In genomic region chr5:1061292-1061691, GRCh38 we compare ENCODE assay signal across 10 cellular contexts. TPM values are rescaled to one million over a fixed set of nuclear protein-coding genes. Genes with fewer than 3 reads are reported as not detected.
DNase-seq lines count a peak whose midpoint lies in the region; ATAC-seq and TF ChIP-seq lines count a peak whose summit lies in the region.
"Not testable (repeated sequence)": the region's sequence is repeated elsewhere in the genome, so short reads cannot be mapped to it uniquely, and the experiment has no call there.
"Had no signal": no experiment of that assay in that cellular context is flagged by ENCODE, and none has a peak within 500 bp of the region (broad histone marks: within the 10 kb centered on the region; RNA-seq: fewer than 3 reads in every experiment).

No MANE protein-coding gene starts in this region.

- DNase-seq in 8988T, result peak; percentile 23
- peak; percentile 89 for DNase-seq in chondrocyte (ENCODE audit: low spot score)
- DNase-seq in Right ventricle myocardium inferior (ENCODE audit: missing footprints), result peak; percentile 46
- DNase-seq in right cardiac atrium, result peak in 2 of 3 donors; percentile 30 to 39
- DNase-seq in natural killer cell treated with Interleukin-12 subunit alpha and Interleukin-12 subunit beta and Interleukin-15 and Interleukin-18, amount 100 ng/mL, for 72 hours (ENCODE audit: low spot score), result peak; percentile 8

- H3K27me3 ChIP-seq in right cardiac atrium (ENCODE audit: control insufficient read depth, insufficient read depth), result not testable (repeated sequence)

- not testable (repeated sequence) for TF ChIP-seq CTCF in chondrocyte (IDR thresholded peaks at IDR 0.05)

- H3K36me3 Mint-ChIP-seq in chondrocyte (ENCODE audit: low read depth); natural killer cell treated with Interleukin-12 subunit alpha and Interleukin-12 subunit beta and Interleukin-15 and Interleukin-18, amount 100 ng/mL, for 72 hours: not testable (repeated sequence)

- H3K27me3 Mint-ChIP-seq in chondrocyte (ENCODE audit: low read depth); natural killer cell treated with Interleukin-12 subunit alpha and Interleukin-12 subunit beta and Interleukin-15 and Interleukin-18, amount 100 ng/mL, for 72 hours: not testable (repeated sequence)

- not testable (repeated sequence) for H3K4me3 ChIP-seq in right cardiac atrium (ENCODE audit: low read length)

- not testable (repeated sequence) for H3K9me3 Mint-ChIP-seq in chondrocyte (ENCODE audit: low read depth); natural killer cell treated with Interleukin-12 subunit alpha and Interleukin-12 subunit beta and Interleukin-15 and Interleukin-18, amount 100 ng/mL, for 72 hours

- not testable (repeated sequence) for H3K4me1 ChIP-seq in right cardiac atrium (ENCODE audit: control insufficient read depth, insufficient read depth, low read length)

- H3K27ac ChIP-seq in right cardiac atrium (ENCODE audit: low read length), result not testable (repeated sequence)

- intact Hi-C loops in Right ventricle myocardium inferior (cut with DNase I); right cardiac atrium (cut with DNase I): not testable (repeated sequence)

- WGBS in right cardiac atrium, result 88% methylated on average over 10 of the region's 43 CpGs

- not testable (repeated sequence) for H3K27ac Mint-ChIP-seq in chondrocyte (ENCODE audit: unreplicated experiment); natural killer cell treated with Interleukin-12 subunit alpha and Interleukin-12 subunit beta and Interleukin-15 and Interleukin-18, amount 100 ng/mL, for 72 hours

- not testable (repeated sequence) for ATAC-seq in Right ventricle myocardium inferior; right cardiac atrium; natural killer cell treated with Interleukin-12 subunit alpha and Interleukin-12 subunit beta and Interleukin-15 and Interleukin-18, amount 100 ng/mL, for 72 hours

- H3K4me3 Mint-ChIP-seq in chondrocyte (ENCODE audit: unreplicated experiment); natural killer cell treated with Interleukin-12 subunit alpha and Interleukin-12 subunit beta and Interleukin-15 and Interleukin-18, amount 100 ng/mL, for 72 hours: not testable (repeated sequence)

- H3K4me1 Mint-ChIP-seq in chondrocyte (ENCODE audit: low read depth); natural killer cell treated with Interleukin-12 subunit alpha and Interleukin-12 subunit beta and Interleukin-15 and Interleukin-18, amount 100 ng/mL, for 72 hours (ENCODE audit: low read depth in 2 of 2): not testable (repeated sequence)

- H3K9me3 ChIP-seq in right cardiac atrium (ENCODE audit: control insufficient read depth, low read length), result not testable (repeated sequence)

RNA-seq across cellular contexts. Expression of gene SLC12A7, which starts 50.6 kb away (rescaled TPM):
- total RNA-seq in chondrocyte (2.0 to 4.9 TPM (median 3.7 TPM) in 3 replicates), Right ventricle myocardium inferior (179 TPM), right cardiac atrium (10 to 100 TPM; 57.2 to 80.5 (median 65.6) TPM)
- 28.5 TPM for polyA plus RNA-seq in right cardiac atrium
- 10 to 100 TPM; 13.5 to 21.9 TPM for total RNA-seq in natural killer cell treated with Interleukin-12 subunit alpha and Interleukin-12 subunit beta and Interleukin-15 and Interleukin-18, amount 100 ng/mL, for 72 hours

RNA-seq across cellular contexts. Expression of gene NKD2, which starts 52.7 kb away (rescaled TPM):
- not detected in 3 replicates for total RNA-seq in chondrocyte
- total RNA-seq in Right ventricle myocardium inferior, result 4.4 TPM
- total RNA-seq in right cardiac atrium, result 1 to 10 TPM; 1.9 to 8.6 (median 3.1) TPM
- polyA plus RNA-seq in right cardiac atrium, result 2.6 TPM
- under 1 TPM in 1 of 2 donors, not detected in 1; 0.53 TPM for total RNA-seq in natural killer cell treated with Interleukin-12 subunit alpha and Interleukin-12 subunit beta and Interleukin-15 and Interleukin-18, amount 100 ng/mL, for 72 hours
- total RNA-seq: CD4-positive, alpha-beta memory T cell; CD4-positive, CD25-positive, alpha-beta regulatory T cell had no signal
- polyA plus RNA-seq: AG04450; CD14-positive monocyte; CD4-positive, alpha-beta memory T cell; CD4-positive, CD25-positive, alpha-beta regulatory T cell; CD8-positive, alpha-beta memory T cell had no signal

Comparison
In these comparisons a context has a peak if more than half of its experiments do, and no peak if none do; other contexts are left out.
1. DNase-seq: peak in every context shown above with its lines; median percentile 89 in chondrocyte; 46 in Right ventricle myocardium inferior; 34 in right cardiac atrium; 23 in 8988T; 8 in natural killer cell treated with Interleukin-12 subunit alpha and Interleukin-12 subunit beta and Interleukin-15 and Interleukin-18, amount 100 ng/mL, for 72 hours.